8 cellular contexts compared by ENCODE assay signal in the genomic region with DNA sequence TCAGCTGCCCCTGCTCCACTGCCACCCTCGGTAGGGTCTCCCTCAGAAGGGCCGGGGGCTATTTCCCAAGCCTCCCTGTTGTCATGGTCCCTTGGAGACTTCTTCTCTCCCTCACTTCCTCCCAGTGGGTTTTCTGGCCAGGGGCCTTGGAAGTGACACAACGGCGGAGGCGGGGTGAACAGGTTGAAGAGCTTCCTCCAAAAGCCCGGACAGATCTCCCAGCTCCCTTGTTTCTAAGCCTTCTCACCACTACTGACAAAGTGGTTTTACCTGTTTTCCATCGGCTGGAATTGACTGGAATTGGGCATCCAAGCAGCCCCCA. TPM values are rescaled to one million over a fixed set of nuclear protein-coding genes. Genes with fewer than 3 reads are reported as not detected.
DNase-seq lines count a peak whose midpoint lies in the region; ATAC-seq and TF ChIP-seq lines count a peak whose summit lies in the region.

No MANE protein-coding gene starts in this region.

- peaks cover 100% of the 10 kb centered on the region for H4K20me1 ChIP-seq in BLaER1

- H3K27me3 ChIP-seq in BLaER1: no peaks in the 10 kb centered on the region
- H3K27me3 ChIP-seq in naive thymus-derived CD4-positive, alpha-beta T cell (ENCODE audit: control insufficient read depth in 2 of 2, insufficient read depth in 2 of 2, low read length in 2 of 2): no peaks in the 10 kb centered on the region

- ATAC-seq in naive thymus-derived CD4-positive, alpha-beta T cell: no peak
- ATAC-seq in HG03097 (IDR thresholded peaks at IDR 0.05; ENCODE audit: low FRiP score, unreplicated experiment) (no peak), GM18511 (IDR thresholded peaks at IDR 0.05; ENCODE audit: unreplicated experiment) (no peak)

- H3K27ac Mint-ChIP-seq in chondrocyte (ENCODE audit: unreplicated experiment): peak overlapping the region; percentile 96
- peak overlapping the region; percentile 93 to 98 (median 97) for H3K27ac Mint-ChIP-seq in naive thymus-derived CD4-positive, alpha-beta T cell

- DNase-seq in NCI-H2029 (lab: John Stamatoyannopoulos, UW): peak; percentile 53
- DNase-seq in chondrocyte (ENCODE audit: low spot score): no peak
- no peak for DNase-seq in naive thymus-derived CD4-positive, alpha-beta T cell
- no peak for DNase-seq in medulla oblongata (ENCODE audit: extremely low spot score)
- no peak for DNase-seq in GOT3 (lab: John Stamatoyannopoulos, UW)

- peak overlapping the region; percentile 22 for H3K4me3 Mint-ChIP-seq in chondrocyte (ENCODE audit: unreplicated experiment)
- peak overlapping the region; percentile 69 to 91 (median 82) for H3K4me3 Mint-ChIP-seq in naive thymus-derived CD4-positive, alpha-beta T cell

- POLR2A ChIA-PET in naive thymus-derived CD4-positive, alpha-beta T cell (lab: Charles Lee): interaction anchor here (0.8 to 47.8 kb wide), 3 partner anchors 2 to 49 kb away, joined by 4 to 1512 read pairs (median 1512); a partner anchor contains a TSS

- peaks cover 99% of the 10 kb centered on the region for H3K4me1 ChIP-seq in BLaER1
- H3K4me1 ChIP-seq in naive thymus-derived CD4-positive, alpha-beta T cell (ENCODE audit: control insufficient read depth in 2 of 2, insufficient read depth in 2 of 2, low read length in 2 of 2): peaks cover 93 to 97% of the 10 kb centered on the region in 2 donors

- peak overlapping the region; percentile 74 for H3K27ac ChIP-seq in BLaER1
- H3K27ac ChIP-seq in naive thymus-derived CD4-positive, alpha-beta T cell (ENCODE audit: low read depth, low read length): peak overlapping the region; percentile 93

- CTCF ChIA-PET in naive thymus-derived CD4-positive, alpha-beta T cell (lab: Charles Lee): interaction anchor here (1.0 to 1.1 kb wide), 3 partner anchors 8 to 72 kb away, joined by 3 to 10 read pairs (median 7); no protein-coding TSS in a partner anchor

- no peaks in the 10 kb centered on the region for H3K27me3 Mint-ChIP-seq in chondrocyte (ENCODE audit: low read depth)
- H3K27me3 Mint-ChIP-seq in naive thymus-derived CD4-positive, alpha-beta T cell: no peaks in the 10 kb centered on the region

- no peaks in the 10 kb centered on the region for H3K9me3 ChIP-seq in BLaER1
- no peaks in the 10 kb centered on the region for H3K9me3 ChIP-seq in naive thymus-derived CD4-positive, alpha-beta T cell (ENCODE audit: control insufficient read depth in 2 of 3, low read length in 3 of 3)

- H3K9ac ChIP-seq in BLaER1: peak overlapping the region; percentile 64

- H3K36me3 Mint-ChIP-seq in chondrocyte (ENCODE audit: low read depth): peaks cover 15% of the 10 kb centered on the region
- H3K36me3 Mint-ChIP-seq in naive thymus-derived CD4-positive, alpha-beta T cell: peaks cover 0 to 52% (median 27%) of the 10 kb centered on the region in 5 donors

- H3K4me3 ChIP-seq in BLaER1: peak overlapping the region; percentile 43
- peak overlapping the region; percentile 21 for H3K4me3 ChIP-seq in naive thymus-derived CD4-positive, alpha-beta T cell (ENCODE audit: low read length)

- H3K4me1 Mint-ChIP-seq in chondrocyte (ENCODE audit: low read depth): peaks cover 91% of the 10 kb centered on the region
- peaks cover 80 to 97% (median 91%) of the 10 kb centered on the region in 7 donors for H3K4me1 Mint-ChIP-seq in naive thymus-derived CD4-positive, alpha-beta T cell

- no peaks in the 10 kb centered on the region for H3K9me3 Mint-ChIP-seq in chondrocyte (ENCODE audit: low read depth)
- no peaks in the 10 kb centered on the region for H3K9me3 Mint-ChIP-seq in naive thymus-derived CD4-positive, alpha-beta T cell

- H3K4me2 ChIP-seq in BLaER1: peak overlapping the region; percentile 100

- peaks cover 59% of the 10 kb centered on the region for H3K36me3 ChIP-seq in BLaER1
- H3K36me3 ChIP-seq in naive thymus-derived CD4-positive, alpha-beta T cell (ENCODE audit: control insufficient read depth in 2 of 3, insufficient read depth in 3 of 3, low read length in 3 of 3): peaks cover 0 to 9% (median 5%) of the 10 kb centered on the region in 3 experiments

- TF ChIP-seq CTCF in chondrocyte (IDR thresholded peaks at IDR 0.05): no peak

- intact Hi-C loops in naive thymus-derived CD4-positive, alpha-beta T cell (cut with micrococcal nuclease): no loop called here

RNA-seq across cellular contexts. Expression of a gene that starts 14.5 kb away (rescaled TPM):
- total RNA-seq in chondrocyte: 1,046 to 1,908 TPM (median 1,853 TPM) in 3 replicates
- 100 to 1,000 TPM; 650 to 900 (median 803) TPM for total RNA-seq in naive thymus-derived CD4-positive, alpha-beta T cell
- polyA plus RNA-seq in naive thymus-derived CD4-positive, alpha-beta T cell: 100 to 1,000 TPM in 1 of 2 donors, 10 to 100 TPM in 1; 95.5 to 501 TPM
